Comparison of ENCODE assay signal across 12 cellular contexts in genomic region chr2:185188656-185189055, GRCh38.
"Had no signal": no experiment of that assay in that cellular context is flagged by ENCODE, and none has a peak within 500 bp of the region (broad histone marks: within the 10 kb centered on the region; RNA-seq: fewer than 3 reads in every experiment).

No MANE protein-coding gene starts in this region.

- H3K4me1 ChIP-seq: heart left ventricle, thyroid gland had no signal

- H3K9me3 ChIP-seq: thyroid gland had no signal

- DNase-seq: activated CD4-positive, alpha-beta T cell treated with anti-CD3 and anti-CD28 coated beads, Interleukin-2, amount 50 U/mL, for 1 hour; activated naive CD4-positive, alpha-beta T cell treated with anti-CD3 and anti-CD28 coated beads, Interleukin-2, amount 50 U/mL, for 16 hours; amniotic stem cell; foreskin melanocyte; heart left ventricle; islet precursor cell; posterior cingulate gyrus; right cardiac atrium; small intestine; thyroid gland had no signal

- H3K36me3 ChIP-seq: heart left ventricle, thyroid gland had no signal

- H3K4me3 Mint-ChIP-seq: T-helper 2 cell treated with Interferon-gamma antibody and Interleukin-4, amounts not matched to agents 5 μg/mL and 100 μg/mL, for 36 hours had no signal

- ATAC-seq: heart left ventricle, right cardiac atrium had no signal

- H3K27me3 ChIP-seq: dorsolateral prefrontal cortex, heart left ventricle, thyroid gland had no signal

- H3K27ac ChIP-seq: heart left ventricle, thyroid gland had no signal

- H3K27ac Mint-ChIP-seq: T-helper 2 cell treated with Interferon-gamma antibody and Interleukin-4, amounts not matched to agents 5 μg/mL and 100 μg/mL, for 36 hours had no signal

- H3K4me3 ChIP-seq: dorsolateral prefrontal cortex, heart left ventricle, thyroid gland had no signal
